In the genomic region with DNA sequence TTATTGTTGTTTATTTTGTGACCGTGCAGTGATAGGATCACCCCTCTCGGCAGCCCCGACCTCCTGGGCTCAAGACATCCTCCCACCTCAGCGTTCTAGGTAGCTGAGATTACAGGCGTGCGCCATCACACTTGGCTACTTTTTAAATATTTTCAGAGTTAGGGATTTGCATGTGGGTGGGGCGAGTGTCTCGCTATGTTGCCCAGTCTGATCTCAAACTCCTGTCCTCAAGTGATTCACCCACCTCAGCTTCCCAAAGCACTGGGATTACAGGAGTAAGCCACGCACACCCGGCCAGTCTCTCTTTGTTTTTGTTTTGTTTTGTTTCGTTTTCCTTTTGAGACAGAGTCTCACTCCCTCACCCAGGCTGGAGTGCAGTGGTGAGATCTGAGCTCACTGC, we compare ENCODE assay signal across 8 cellular contexts. TPM values are rescaled to one million over a fixed set of nuclear protein-coding genes. Genes with fewer than 3 reads are reported as not detected.
DNase-seq lines count a peak whose midpoint lies in the region; ATAC-seq and TF ChIP-seq lines count a peak whose summit lies in the region.
"Had no signal": no experiment of that assay in that cellular context is flagged by ENCODE, and none has a peak within 500 bp of the region (broad histone marks: within the 10 kb centered on the region; RNA-seq: fewer than 3 reads in every experiment).

No MANE protein-coding gene starts in this region.

- TF ChIP-seq CTCF in esophagus squamous epithelium (IDR thresholded peaks at IDR 0.05), result no peak

- no peak overlapping the region for H3K27ac ChIP-seq in CD4-positive, CD25-positive, alpha-beta regulatory T cell (ENCODE audit: insufficient read depth, low read length, poor library complexity, severe bottlenecking)
- H3K27ac ChIP-seq in esophagus squamous epithelium, result no peak overlapping the region

- WGBS in esophagus squamous epithelium, 2 donors, result 78 to 85% methylated on average over 11 of the region's 11 CpGs

- peak overlapping the region; percentile 48 to 91 (median 75) for H3K27ac Mint-ChIP-seq in CD4-positive, CD25-positive, alpha-beta regulatory T cell
- peak overlapping the region; percentile 97 to 99 for H3K27ac Mint-ChIP-seq in effector memory CD8-positive, alpha-beta T cell

- H3K27me3 ChIP-seq in CD4-positive, CD25-positive, alpha-beta regulatory T cell (ENCODE audit: control insufficient read depth, insufficient read depth, low read length), result no peaks in the 10 kb centered on the region
- no peaks in the 10 kb centered on the region for H3K27me3 ChIP-seq in MG63
- H3K27me3 ChIP-seq in esophagus squamous epithelium, result no peaks in the 10 kb centered on the region

- intact Hi-C loops in esophagus squamous epithelium (cut with DNase I), result no loop called here

- H3K27me3 Mint-ChIP-seq in CD4-positive, CD25-positive, alpha-beta regulatory T cell, result peaks cover 5% of the 10 kb centered on the region
- H3K27me3 Mint-ChIP-seq in effector memory CD8-positive, alpha-beta T cell, result no peaks in the 10 kb centered on the region

- H3K4me3 ChIP-seq in CD4-positive, CD25-positive, alpha-beta regulatory T cell (ENCODE audit: low read depth, low read length), result no peak overlapping the region
- H3K4me3 ChIP-seq in MG63 (no peak overlapping the region), esophagus squamous epithelium (no peak overlapping the region)

- DNase-seq in CD4-positive, CD25-positive, alpha-beta regulatory T cell, result no peak
- DNase-seq in MG63, result peak; percentile 24
- DNase-seq in effector memory CD8-positive, alpha-beta T cell, result no peak
- DNase-seq in esophagus squamous epithelium (lab: John Stamatoyannopoulos, UW), result no peak
- DNase-seq in hepatic stellate cell (ENCODE audit: low spot score), result no peak
- DNase-seq: NK-92 treated with Interleukin-12 subunit alpha and Interleukin-12 subunit beta, amount 100 ng/mL, for 24 hours; small intestine had no signal

- no peak for TF ChIP-seq POLR2A in esophagus squamous epithelium (IDR thresholded peaks at IDR 0.05)

- no peaks in the 10 kb centered on the region for H3K36me3 Mint-ChIP-seq in CD4-positive, CD25-positive, alpha-beta regulatory T cell
- peaks cover 30% of the 10 kb centered on the region for H3K36me3 Mint-ChIP-seq in effector memory CD8-positive, alpha-beta T cell (ENCODE audit: insufficient read depth)

- peak overlapping the region in 3 of 4 donors; percentile 70 to 90 (median 75) for H3K4me3 Mint-ChIP-seq in CD4-positive, CD25-positive, alpha-beta regulatory T cell
- peak overlapping the region; percentile 56 to 93 for H3K4me3 Mint-ChIP-seq in effector memory CD8-positive, alpha-beta T cell

- peaks cover 4% of the 10 kb centered on the region for H3K36me3 ChIP-seq in CD4-positive, CD25-positive, alpha-beta regulatory T cell (ENCODE audit: control insufficient read depth, insufficient read depth, low read length)
- H3K36me3 ChIP-seq in MG63, result peaks cover 11% of the 10 kb centered on the region
- H3K36me3 ChIP-seq in esophagus squamous epithelium, result peaks cover 0 to 12% (median 6%) of the 10 kb centered on the region in 3 donors

- no peak for ATAC-seq in CD4-positive, CD25-positive, alpha-beta regulatory T cell (ENCODE audit: low read depth in 2 of 2)
- ATAC-seq in effector memory CD8-positive, alpha-beta T cell (replicated peaks), result no peak
- ATAC-seq in GM19035 (IDR thresholded peaks at IDR 0.05; ENCODE audit: unreplicated experiment), result no peak

- H3K4me1 Mint-ChIP-seq in CD4-positive, CD25-positive, alpha-beta regulatory T cell, result peaks cover 6 to 32% (median 18%) of the 10 kb centered on the region in 4 donors
- H3K4me1 Mint-ChIP-seq in effector memory CD8-positive, alpha-beta T cell (ENCODE audit: low read depth in 2 of 2), result peaks cover 12 to 20% of the 10 kb centered on the region in 2 donors

- H3K9me3 Mint-ChIP-seq in CD4-positive, CD25-positive, alpha-beta regulatory T cell, result no peaks in the 10 kb centered on the region
- no peaks in the 10 kb centered on the region for H3K9me3 Mint-ChIP-seq in effector memory CD8-positive, alpha-beta T cell

- peaks cover 24% of the 10 kb centered on the region for H3K4me1 ChIP-seq in CD4-positive, CD25-positive, alpha-beta regulatory T cell (ENCODE audit: control insufficient read depth, insufficient read depth, low read length, poor library complexity, severe bottlenecking)
- H3K4me1 ChIP-seq in esophagus squamous epithelium, result peaks cover 10 to 21% (median 13%) of the 10 kb centered on the region in 3 donors

- no peaks in the 10 kb centered on the region for H3K9me3 ChIP-seq in CD4-positive, CD25-positive, alpha-beta regulatory T cell (ENCODE audit: control insufficient read depth in 2 of 2, low read length in 2 of 2)
- no peaks in the 10 kb centered on the region for H3K9me3 ChIP-seq in MG63
- H3K9me3 ChIP-seq in esophagus squamous epithelium, result no peaks in the 10 kb centered on the region

RNA-seq across cellular contexts. Expression of a gene that starts 1.2 kb away (rescaled TPM):
- 11.7 TPM for total RNA-seq in CD4-positive, CD25-positive, alpha-beta regulatory T cell
- 10 to 100 TPM; 33.2 to 49.9 (median 39.2) TPM for polyA plus RNA-seq in CD4-positive, CD25-positive, alpha-beta regulatory T cell
- 8.0 and 22.8 TPM in 2 replicates for total RNA-seq in MG63 (2014; rRNA removed; shearing (Covaris generic); ENCODE audit: low replicate concordance)
- 10 to 100 TPM; 15.4 to 21.2 (median 19.0) TPM for total RNA-seq in esophagus squamous epithelium

RNA-seq across cellular contexts. Expression of a gene that starts 7.9 kb away (rescaled TPM):
- 169 TPM for total RNA-seq in CD4-positive, CD25-positive, alpha-beta regulatory T cell
- polyA plus RNA-seq in CD4-positive, CD25-positive, alpha-beta regulatory T cell, result 100 to 1,000 TPM; 128 to 138 (median 135) TPM
- total RNA-seq in MG63 (2014; rRNA removed; shearing (Covaris generic); ENCODE audit: low replicate concordance), result 496 and 667 TPM in 2 replicates
- total RNA-seq in esophagus squamous epithelium, result 10 to 100 TPM; 90.8 to 97.2 (median 95.0) TPM

RNA-seq across cellular contexts. Expression of a gene that starts 10.7 kb away (rescaled TPM):
- 30.5 TPM for total RNA-seq in CD4-positive, CD25-positive, alpha-beta regulatory T cell
- polyA plus RNA-seq in CD4-positive, CD25-positive, alpha-beta regulatory T cell, result 100 to 1,000 TPM; 118 to 149 (median 137) TPM
- 64.8 and 73.5 TPM in 2 replicates for total RNA-seq in MG63 (2014; rRNA removed; shearing (Covaris generic); ENCODE audit: low replicate concordance)
- 10 to 100 TPM; 36.0 to 53.4 (median 43.6) TPM for total RNA-seq in esophagus squamous epithelium

RNA-seq across cellular contexts. Expression of a gene that starts 10.8 kb away (rescaled TPM):
- 12.3 TPM for total RNA-seq in CD4-positive, CD25-positive, alpha-beta regulatory T cell
- polyA plus RNA-seq in CD4-positive, CD25-positive, alpha-beta regulatory T cell, result 1 to 10 TPM; 1.9 to 3.8 (median 2.7) TPM
- 10.9 and 14.9 TPM in 2 replicates for total RNA-seq in MG63 (2014; rRNA removed; shearing (Covaris generic); ENCODE audit: low replicate concordance)
- 10 to 100 TPM in 2 of 4 donors, 1 to 10 TPM in 2; 1.1 to 10.5 (median 7.0) TPM for total RNA-seq in esophagus squamous epithelium

RNA-seq across cellular contexts. Expression of a gene that starts 17.2 kb away (rescaled TPM):
- 3.5 TPM for total RNA-seq in CD4-positive, CD25-positive, alpha-beta regulatory T cell
- polyA plus RNA-seq in CD4-positive, CD25-positive, alpha-beta regulatory T cell, result 10 to 100 TPM; 11.0 to 13.9 (median 12.2) TPM
- total RNA-seq in MG63 (2014; rRNA removed; shearing (Covaris generic); ENCODE audit: low replicate concordance), result 16.4 and 22.2 TPM in 2 replicates
- 10 to 100 TPM; 10.5 to 17.2 (median 12.2) TPM for total RNA-seq in esophagus squamous epithelium
